8 cellular contexts compared by ENCODE assay signal in the genomic region with DNA sequence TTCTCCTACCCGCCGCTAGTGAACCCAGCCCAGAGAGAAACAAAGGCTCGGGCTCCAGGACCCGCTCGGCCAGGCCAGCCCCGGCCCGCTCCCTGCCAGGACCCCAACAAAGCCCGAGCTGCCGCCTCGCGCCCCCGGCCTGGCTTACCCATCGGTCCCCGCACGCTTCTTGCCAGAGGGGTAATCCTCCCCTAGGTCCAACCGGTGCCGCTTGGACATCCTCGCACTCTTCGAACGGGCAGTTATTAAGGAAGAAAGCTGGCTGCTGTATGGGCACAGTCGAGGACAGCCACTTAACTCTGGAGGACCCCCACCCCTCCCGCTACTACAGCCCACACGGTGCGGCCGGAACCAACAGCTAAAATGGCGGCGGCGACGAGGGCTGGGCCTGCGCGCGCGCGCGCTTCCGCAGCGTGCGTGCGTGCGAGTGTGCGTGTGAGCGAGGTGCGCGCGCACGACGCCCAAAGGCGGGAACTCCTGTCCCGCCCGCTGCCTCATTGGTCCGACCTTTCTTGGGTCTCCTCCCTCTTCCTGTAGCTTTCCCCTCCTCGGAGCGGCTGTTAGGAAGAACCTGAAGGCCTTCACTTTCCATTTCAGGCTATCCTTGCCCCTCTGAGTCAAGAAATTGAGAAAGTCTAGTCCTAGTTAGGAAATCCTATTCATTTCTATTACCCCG. TPM values are rescaled to one million over a fixed set of nuclear protein-coding genes. Genes with fewer than 3 reads are reported as not detected.
DNase-seq lines count a peak whose midpoint lies in the region; ATAC-seq, FAIRE-seq and TF ChIP-seq lines count a peak whose summit lies in the region.

A gene (minus strand): TSS at position 380 of the 676 bp plus-strand sequence. CDS start 161 bp downstream, at position 219.

- no peaks in the 10 kb centered on the region for H3K27me3 ChIP-seq in heart left ventricle

- TF ChIP-seq CTCF in heart left ventricle (IDR thresholded peaks at IDR 0.05) = no peak
- TF ChIP-seq CTCF in type B pancreatic cell (conservative IDR thresholded peaks at IDR 0.05) = peak; percentile 38

- H3K4me1 ChIP-seq in heart left ventricle = peaks cover 8 to 47% (median 31%) of the 10 kb centered on the region in 12 donors

- H3K9me3 Mint-ChIP-seq in type B pancreatic cell = no peaks in the 10 kb centered on the region

- H3K27ac ChIP-seq in heart left ventricle = peak within 1 kb of the TSS; percentile 90 to 99 (median 98)

- H3K9me3 ChIP-seq in heart left ventricle = no peaks in the 10 kb centered on the region

- TF ChIP-seq POLR2A in GM12892 (IDR thresholded peaks at IDR 0.05; ENCODE audit: low read depth, low read length) (peak; percentile 84; the same call in 1 of the 2 replicates), heart left ventricle (IDR thresholded peaks at IDR 0.05) (no peak)

- H3K36me3 ChIP-seq in heart left ventricle = peaks cover 0 to 9% (median 0%) of the 10 kb centered on the region in 9 donors

- intact Hi-C loops in heart left ventricle (cut with DNase I) = loop anchor here in 5 of 10 donors (5.0 to 10.0 kb wide), 5 partner anchors 210 to 728 kb away; a partner anchor contains a TSS

- peak; percentile 99 for FAIRE-seq in GM12892 (lab: Jason Lieb, UNC)

- peak within 1 kb of the TSS; percentile 95 for H3K4me3 Mint-ChIP-seq in type B pancreatic cell

- peak; percentile 85 for ATAC-seq in HG02852 (IDR thresholded peaks at IDR 0.05; ENCODE audit: unreplicated experiment)
- ATAC-seq in heart left ventricle = peak; percentile 93 to 98 (median 96)

- peaks cover 15% of the 10 kb centered on the region for H3K36me3 Mint-ChIP-seq in type B pancreatic cell

- peak within 1 kb of the TSS; percentile 73 to 100 (median 97) for H3K4me3 ChIP-seq in heart left ventricle

- DNase-seq in GM12892 (ENCODE audit: insufficient read length) (peak; percentile 76), NCI-H146 (lab: John Stamatoyannopoulos, UW) (peak; percentile 97), T-helper 1 cell (peak; percentile 88 to 95 (median 93)), amniotic epithelial cell (ENCODE audit: low read depth) (peak; percentile 97), heart left ventricle (peak; percentile 96 to 97 (median 97)), pons (ENCODE audit: low spot score) (peak; percentile 98), type B pancreatic cell (ENCODE audit: extremely low spot score, unreplicated experiment) (peak; percentile 96)

- H3K4me1 Mint-ChIP-seq in type B pancreatic cell (ENCODE audit: unreplicated experiment) = peaks cover 21% of the 10 kb centered on the region

- peak within 1 kb of the TSS; percentile 94 for H3K27ac Mint-ChIP-seq in type B pancreatic cell

- WGBS in heart left ventricle, 4 donors = 0% methylated on average over 34 to 54 of the region's 54 CpGs

- no peaks in the 10 kb centered on the region for H3K27me3 Mint-ChIP-seq in type B pancreatic cell

RNA-seq across cellular contexts. Expression of the gene that starts here (rescaled TPM):
- polyA plus RNA-seq in GM12892 (2012; ENCODE audit: missing spikeins) = 148 TPM
- 10 to 100 TPM; 45.4 to 67.8 (median 58.0) TPM for total RNA-seq in heart left ventricle
- polyA plus RNA-seq in heart left ventricle = 10 to 100 TPM; 24.0 to 52.7 TPM
- 130 and 165 TPM in 2 replicates for total RNA-seq in type B pancreatic cell (ENCODE audit: low replicate concordance)

Comparison
In these comparisons a context has a peak if more than half of its experiments do, and no peak if none do; other contexts are left out.
1. Peak in every context shown above with its lines: DNase-seq, ATAC-seq, H3K4me3 ChIP-seq and H3K27ac ChIP-seq.